1 cellular context compared by ENCODE assay signal in genomic region chr3:61884794-61885193, GRCh38.
TF ChIP-seq lines count a peak whose summit lies in the region.

No MANE protein-coding gene starts in this region.

TF ChIP-seq in WTC11, 78 proteins besides CTCF, POLR2A, EP300 and RAD21 (continued from another document):
- TF ChIP-seq ATF6 (CRISPR knock-in tag; IDR thresholded peaks at IDR 0.05) (no peak), NFATC4 (CRISPR knock-in tag; IDR thresholded peaks at IDR 0.05) (no peak), ELF4 (CRISPR knock-in tag; IDR thresholded peaks at IDR 0.05; ENCODE audit: low read depth) (no peak), FOXP1 (CRISPR knock-in tag; IDR thresholded peaks at IDR 0.05; ENCODE audit: borderline replicate concordance) (no peak)
